Comparison of ENCODE assay signal across 18 cellular contexts in genomic region chr2:38512211-38512610, GRCh38.
"Had no signal": no experiment of that assay in that cellular context is flagged by ENCODE, and none has a peak within 500 bp of the region (broad histone marks: within the 10 kb centered on the region; RNA-seq: fewer than 3 reads in every experiment).

No MANE protein-coding gene starts in this region.

- H3K36me3 ChIP-seq: lower lobe of right lung, spleen, tibial artery had no signal

- H3K27me3 ChIP-seq: spleen, tibial artery had no signal

- DNase-seq: activated CD4-positive, alpha-beta memory T cell treated with anti-CD3 and anti-CD28 coated beads for 36 hours; activated gamma-delta T cell treated with Interleukin-2 at 50 U/mL for 16 hours; activated T-cell treated with anti-CD3 and anti-CD28 coated beads for 4 hours; amniotic stem cell; effector memory CD8-positive, alpha-beta T cell; foreskin fibroblast; hypothalamus; islet precursor cell; left colon; lower lobe of right lung; nucleus accumbens; spleen; stimulated activated naive B cell treated with anti-CD40 and anti-IgM and Interleukin-4, amounts not matched to agents 10 μg/mL and 1 μg/mL and 100 μg/mL, for 72 hours; substantia nigra; T-helper 17 cell; tibial artery had no signal

- H3K4me3 ChIP-seq: lower lobe of right lung, spleen, tibial artery had no signal

- ATAC-seq: activated naive CD4-positive, alpha-beta T cell treated with anti-CD3 and anti-CD28 coated beads, Interleukin-2, amount 50 U/mL, for 72 hours; effector memory CD8-positive, alpha-beta T cell; left colon; lower lobe of right lung; natural killer cell treated with Interleukin-12 subunit alpha and Interleukin-12 subunit beta and Interleukin-15 and Interleukin-18, amount 100 ng/mL, for 72 hours; stimulated activated naive B cell treated with anti-CD40 and anti-IgM and Interleukin-4, amounts not matched to agents 10 μg/mL and 1 μg/mL and 100 μg/mL, for 72 hours; T-helper 17 cell had no signal

- H3K9me3 ChIP-seq: lower lobe of right lung, spleen, tibial artery had no signal

- H3K27ac ChIP-seq: lower lobe of right lung, spleen, tibial artery had no signal
